Comparison of ENCODE assay signal across 1 cellular context in the genomic region with DNA sequence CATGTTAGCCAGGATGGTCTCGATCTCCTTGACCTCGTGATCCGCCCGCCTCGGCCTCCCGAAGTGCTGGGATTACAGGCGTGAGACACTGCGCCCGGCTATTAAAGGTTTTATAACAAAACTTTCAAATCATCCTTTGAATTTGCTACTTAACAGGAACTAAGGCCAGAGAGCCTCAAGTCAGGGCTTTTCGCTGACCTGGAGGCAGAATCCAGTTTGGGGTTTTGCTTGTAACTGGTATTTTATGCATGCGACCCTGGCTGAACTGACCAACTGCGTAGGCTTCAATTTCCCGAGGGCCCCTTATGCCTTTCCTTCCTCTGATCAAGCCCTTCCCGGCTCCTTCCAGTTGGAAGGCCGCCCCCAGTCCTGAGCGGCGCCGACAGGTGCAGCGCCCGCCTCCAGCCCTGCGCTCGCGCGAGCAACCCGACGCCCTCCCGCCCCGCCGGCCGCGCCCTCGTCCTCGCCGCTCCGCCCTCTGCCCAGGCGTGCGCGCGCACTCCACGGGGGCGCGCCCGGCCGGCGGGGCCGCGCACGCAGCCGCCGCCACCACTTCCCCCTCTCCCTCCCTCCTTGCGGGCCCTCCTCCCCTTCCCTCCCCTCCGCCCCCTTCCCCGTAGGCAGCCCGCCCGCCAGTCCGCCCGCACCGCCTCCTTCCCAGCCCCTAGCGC.
TF ChIP-seq lines count a peak whose summit lies in the region.

A gene with protein sequence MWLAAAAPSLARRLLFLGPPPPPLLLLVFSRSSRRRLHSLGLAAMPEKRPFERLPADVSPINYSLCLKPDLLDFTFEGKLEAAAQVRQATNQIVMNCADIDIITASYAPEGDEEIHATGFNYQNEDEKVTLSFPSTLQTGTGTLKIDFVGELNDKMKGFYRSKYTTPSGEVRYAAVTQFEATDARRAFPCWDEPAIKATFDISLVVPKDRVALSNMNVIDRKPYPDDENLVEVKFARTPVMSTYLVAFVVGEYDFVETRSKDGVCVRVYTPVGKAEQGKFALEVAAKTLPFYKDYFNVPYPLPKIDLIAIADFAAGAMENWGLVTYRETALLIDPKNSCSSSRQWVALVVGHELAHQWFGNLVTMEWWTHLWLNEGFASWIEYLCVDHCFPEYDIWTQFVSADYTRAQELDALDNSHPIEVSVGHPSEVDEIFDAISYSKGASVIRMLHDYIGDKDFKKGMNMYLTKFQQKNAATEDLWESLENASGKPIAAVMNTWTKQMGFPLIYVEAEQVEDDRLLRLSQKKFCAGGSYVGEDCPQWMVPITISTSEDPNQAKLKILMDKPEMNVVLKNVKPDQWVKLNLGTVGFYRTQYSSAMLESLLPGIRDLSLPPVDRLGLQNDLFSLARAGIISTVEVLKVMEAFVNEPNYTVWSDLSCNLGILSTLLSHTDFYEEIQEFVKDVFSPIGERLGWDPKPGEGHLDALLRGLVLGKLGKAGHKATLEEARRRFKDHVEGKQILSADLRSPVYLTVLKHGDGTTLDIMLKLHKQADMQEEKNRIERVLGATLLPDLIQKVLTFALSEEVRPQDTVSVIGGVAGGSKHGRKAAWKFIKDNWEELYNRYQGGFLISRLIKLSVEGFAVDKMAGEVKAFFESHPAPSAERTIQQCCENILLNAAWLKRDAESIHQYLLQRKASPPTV (plus strand): TSS at position 552 of the 671 bp plus-strand sequence. CDS start 193 bp downstream, outside the sequence.

TF ChIP-seq in GM12878, 131 proteins besides CTCF, POLR2A, EP300 and RAD21:
- TF ChIP-seq, protein P1, sequence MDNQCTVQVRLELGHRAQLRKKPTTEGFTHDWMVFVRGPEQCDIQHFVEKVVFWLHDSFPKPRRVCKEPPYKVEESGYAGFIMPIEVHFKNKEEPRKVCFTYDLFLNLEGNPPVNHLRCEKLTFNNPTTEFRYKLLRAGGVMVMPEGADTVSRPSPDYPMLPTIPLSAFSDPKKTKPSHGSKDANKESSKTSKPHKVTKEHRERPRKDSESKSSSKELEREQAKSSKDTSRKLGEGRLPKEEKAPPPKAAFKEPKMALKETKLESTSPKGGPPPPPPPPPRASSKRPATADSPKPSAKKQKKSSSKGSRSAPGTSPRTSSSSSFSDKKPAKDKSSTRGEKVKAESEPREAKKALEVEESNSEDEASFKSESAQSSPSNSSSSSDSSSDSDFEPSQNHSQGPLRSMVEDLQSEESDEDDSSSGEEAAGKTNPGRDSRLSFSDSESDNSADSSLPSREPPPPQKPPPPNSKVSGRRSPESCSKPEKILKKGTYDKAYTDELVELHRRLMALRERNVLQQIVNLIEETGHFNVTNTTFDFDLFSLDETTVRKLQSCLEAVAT (IDR thresholded peaks at IDR 0.05): peak; percentile 76; the same call in 1 of the 2 replicates
- TF ChIP-seq BHLHE40 (IDR thresholded peaks at IDR 0.05; ENCODE audit: borderline replicate concordance in 1 of 2, low read depth in 2 of 2, low read length in 1 of 2): peak in 1 of 2 experiments; percentile 13; a peak in 1 of 4 replicates
- TF ChIP-seq EGR1 (IDR thresholded peaks at IDR 0.05; ENCODE audit: borderline replicate concordance in 1 of 2, low read depth in 2 of 2, low read length in 2 of 2): peak in 1 of 2 experiments; percentile 64; a peak in 2 of 3 replicates
TF ChIP-seq in GM12878: peak in this region for 3; not testable (repeated sequence) for 128.
